Comparison of ENCODE assay signal across 16 cellular contexts in genomic region chr11:132248585-132248984, GRCh38.
"Had no signal": no experiment of that assay in that cellular context is flagged by ENCODE, and none has a peak within 500 bp of the region (broad histone marks: within the 10 kb centered on the region; RNA-seq: fewer than 3 reads in every experiment).

No MANE protein-coding gene starts in this region.

- H3K27me3 Mint-ChIP-seq: activated naive CD8-positive, alpha-beta T cell treated with anti-CD3 and anti-CD28 coated beads for 36 hours; naive B cell had no signal

- ATAC-seq: mucosa of descending colon; stimulated activated effector memory CD8-positive, alpha-beta T cell treated with anti-CD3 and anti-CD28 coated beads, Interleukin-12 subunit alpha, Interleukin-12 subunit beta, amount 100 ng/mL, for 72 hours; upper lobe of right lung had no signal

- H3K4me3 Mint-ChIP-seq: activated naive CD8-positive, alpha-beta T cell treated with anti-CD3 and anti-CD28 coated beads for 36 hours; naive B cell; neural progenitor cell; stimulated activated effector memory CD8-positive, alpha-beta T cell treated with anti-CD3 and anti-CD28 coated beads, Interleukin-12 subunit alpha, Interleukin-12 subunit beta, amount 100 ng/mL, for 72 hours had no signal

- DNase-seq: activated CD4-positive, alpha-beta T cell treated with anti-CD3 and anti-CD28 coated beads for 1 hour; activated CD4-positive, alpha-beta T cell treated with anti-CD3 and anti-CD28 coated beads, Interleukin-2, amount 50 U/mL, for 4 hours; activated gamma-delta T cell treated with Interleukin-2 at 50 U/mL for 16 hours; activated naive CD8-positive, alpha-beta T cell treated with anti-CD3 and anti-CD28 coated beads for 36 hours; amniotic stem cell; mesenchymal stem cell; mucosa of descending colon; naive B cell; sigmoid colon; stimulated activated CD4-positive, alpha-beta T cell treated with anti-CD3 and anti-CD28 coated beads, Interleukin-4, amount 100 ng/mL, for 24 hours; stomach; T-helper 2 cell; testis; upper lobe of right lung had no signal

- H3K36me3 Mint-ChIP-seq: activated naive CD8-positive, alpha-beta T cell treated with anti-CD3 and anti-CD28 coated beads for 36 hours; naive B cell; neural progenitor cell; stimulated activated effector memory CD8-positive, alpha-beta T cell treated with anti-CD3 and anti-CD28 coated beads, Interleukin-12 subunit alpha, Interleukin-12 subunit beta, amount 100 ng/mL, for 72 hours had no signal

- H3K4me1 Mint-ChIP-seq: activated naive CD8-positive, alpha-beta T cell treated with anti-CD3 and anti-CD28 coated beads for 36 hours; naive B cell; stimulated activated effector memory CD8-positive, alpha-beta T cell treated with anti-CD3 and anti-CD28 coated beads, Interleukin-12 subunit alpha, Interleukin-12 subunit beta, amount 100 ng/mL, for 72 hours had no signal
